Comparison of ENCODE assay signal across 8 cellular contexts in the genomic region with DNA sequence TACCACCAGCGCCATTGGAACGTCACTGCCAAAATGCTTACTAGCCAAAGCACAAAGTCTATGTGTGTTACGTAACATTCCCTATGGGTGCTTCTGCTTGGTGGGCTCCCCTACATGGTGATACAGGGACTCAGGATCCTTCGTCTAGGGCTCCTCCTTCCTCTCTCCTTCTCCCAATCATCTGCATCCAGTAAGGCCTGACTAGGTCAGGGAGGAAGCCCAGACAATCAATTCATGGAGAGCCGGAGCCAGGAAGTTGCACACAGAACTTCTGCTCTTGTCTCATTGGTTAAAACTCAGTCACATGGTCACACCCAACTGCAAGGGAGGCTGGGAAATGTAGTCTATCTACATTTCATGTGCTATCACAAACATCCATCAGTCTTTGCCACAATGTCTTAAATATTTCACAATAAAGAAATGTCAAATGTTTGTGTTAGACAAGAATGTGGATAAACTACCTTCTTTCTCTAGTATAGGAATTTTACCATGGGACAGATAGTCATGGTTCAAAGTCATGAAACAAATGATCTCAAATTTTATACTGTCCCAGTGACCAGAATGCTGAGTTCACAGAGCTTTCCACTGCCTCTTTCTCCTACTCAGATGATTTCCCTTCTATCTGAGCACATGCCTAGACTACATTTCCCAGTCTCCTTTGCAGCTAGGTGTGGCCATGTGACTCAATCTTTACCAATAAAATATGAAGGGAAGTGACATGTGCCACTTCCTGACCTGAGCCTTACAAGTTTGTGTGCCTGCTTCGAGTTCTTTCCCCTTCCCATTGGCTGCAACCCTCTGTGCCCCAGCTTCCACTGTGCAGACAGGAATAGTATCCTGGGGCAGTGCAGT. TPM values are rescaled to one million over a fixed set of nuclear protein-coding genes. Genes with fewer than 3 reads are reported as not detected.
DNase-seq lines count a peak whose midpoint lies in the region; ATAC-seq and TF ChIP-seq lines count a peak whose summit lies in the region.

No MANE protein-coding gene starts in this region.

- H3K27ac Mint-ChIP-seq in WTC11: peak overlapping the region; percentile 75

- peak overlapping the region; percentile 26; the same call in 1 of the 2 replicates for H3K4me3 Mint-ChIP-seq in WTC11

- H3K4me2 ChIP-seq in neuronal stem cell (ENCODE audit: insufficient read depth, low read length, poor library complexity, severe bottlenecking): no peak overlapping the region

- no peak for DNase-seq in Right ventricle myocardium inferior (ENCODE audit: missing footprints)
- DNase-seq in cardiac septum (ENCODE audit: low spot score): no peak
- DNase-seq in NCI-H2029 treated with DMSO at 0.1 percent for 48 hours (lab: John Stamatoyannopoulos, UW): peak; percentile 33
- peak; percentile 65 for DNase-seq in WTC11 (ENCODE audit: low spot score)
- peak; percentile 91 for DNase-seq in fibroblast of villous mesenchyme (ENCODE audit: low read depth)
- peak; percentile 61 for DNase-seq in neuronal stem cell (ENCODE audit: low spot score)
- no peak for DNase-seq in GM13977 (ENCODE audit: low spot score)

- intact Hi-C loops in Right ventricle myocardium inferior (cut with DNase I) (no loop called here), cardiac septum (cut with DNase I) (loop anchor here (10.0 kb wide), 2 partner anchors 202 to 352 kb away; no protein-coding TSS in a partner anchor)

- no peaks in the 10 kb centered on the region for H3K9me3 ChIP-seq in neuronal stem cell (replicated peaks in 1 of 2; ENCODE audit: control insufficient read depth in 2 of 2, insufficient read depth in 1 of 2, low read depth in 1 of 2, low read length in 2 of 2)

- no peak overlapping the region for H3K4ac ChIP-seq in neuronal stem cell (ENCODE audit: low read length)

- H3K23ac ChIP-seq in neuronal stem cell (ENCODE audit: low read depth, low read length, poor library complexity): no peak overlapping the region

- peaks cover 19% of the 10 kb centered on the region for H3K9me3 Mint-ChIP-seq in WTC11

- no peak overlapping the region for H3K9ac ChIP-seq in neuronal stem cell (ENCODE audit: low read depth, low read length, poor library complexity)

- H4K91ac ChIP-seq in neuronal stem cell (ENCODE audit: low read depth, low read length, poor library complexity): no peak overlapping the region

- WGBS in neuronal stem cell (ENCODE audit: extremely low coverage in 2 of 2, insufficient read length in 2 of 2, insufficient replicate concordance in 1 of 2), 2 donors: no CpG with 5 or more reads among the region's 6 CpGs

- H3K4me1 ChIP-seq in neuronal stem cell (ENCODE audit: control insufficient read depth in 2 of 2, insufficient read depth in 1 of 2, low read depth in 1 of 2, low read length in 2 of 2): peaks cover 1 to 2% of the 10 kb centered on the region in 2 donors

- POLR2A ChIA-PET in WTC11 (lab: Charles Lee): no interaction called here

- H3K18ac ChIP-seq in neuronal stem cell (ENCODE audit: low read length): no peak overlapping the region

- no peak overlapping the region for H4K8ac ChIP-seq in neuronal stem cell (ENCODE audit: low read depth, low read length)

- H2AFZ ChIP-seq in neuronal stem cell (ENCODE audit: low read length): peak overlapping the region; percentile 87

- in situ Hi-C loops in GM13977 (cut with MboI; ENCODE audit: low pct_unique_long_range_greater_than_20kb, low sequenced_read_pairs, unreplicated experiment): loop anchor here (5.0 kb wide), 1 partner anchor 49 kb away; no protein-coding TSS in a partner anchor

- no peaks in the 10 kb centered on the region for H3K79me1 ChIP-seq in neuronal stem cell (ENCODE audit: low read depth, low read length)

- H3K27me3 Mint-ChIP-seq in WTC11 (ENCODE audit: low read depth): peaks cover 8% of the 10 kb centered on the region

- H2AK5ac ChIP-seq in neuronal stem cell (ENCODE audit: low read depth, low read length): no peak overlapping the region

- CTCF ChIA-PET in WTC11 (lab: Charles Lee): interaction anchor here (0.5 to 1.4 kb wide), 3 partner anchors 51 to 219 kb away, joined by 3 to 5 read pairs (median 3); no protein-coding TSS in a partner anchor

- ATAC-seq in Right ventricle myocardium inferior: peak; percentile 79
- peak; percentile 97 for ATAC-seq in WTC11
- no peak for ATAC-seq in HG03025 (IDR thresholded peaks at IDR 0.05; ENCODE audit: low FRiP score, unreplicated experiment)

- H2BK5ac ChIP-seq in neuronal stem cell (ENCODE audit: low read length): no peak overlapping the region

- no peaks in the 10 kb centered on the region for H3K36me3 ChIP-seq in neuronal stem cell (replicated peaks in 1 of 2; ENCODE audit: control insufficient read depth in 2 of 2, insufficient read depth in 2 of 2, low read length in 2 of 2)

- H3K4me3 ChIP-seq in fibroblast of villous mesenchyme (ENCODE audit: low read depth, low read length): no peak overlapping the region
- no peak overlapping the region for H3K4me3 ChIP-seq in neuronal stem cell (ENCODE audit: low read length in 2 of 2)

- H3K27me3 ChIP-seq in neuronal stem cell (ENCODE audit: control insufficient read depth in 3 of 3, insufficient read depth in 3 of 3, low read depth in 1 of 3, low read length in 3 of 3): peaks cover 0 to 15% (median 0%) of the 10 kb centered on the region in 3 experiments

- TF ChIP-seq CTCF in WTC11 (IDR thresholded peaks at IDR 0.05) (no peak), fibroblast of villous mesenchyme (IDR thresholded peaks at IDR 0.05; ENCODE audit: insufficient read depth, low read depth, low read length) (no peak), GM13977 (IDR thresholded peaks at IDR 0.05; ENCODE audit: extremely low read depth, insufficient read depth, missing control alignments) (no peak)

- H2BK12ac ChIP-seq in neuronal stem cell (ENCODE audit: low read length): no peak overlapping the region

- H3K4me1 Mint-ChIP-seq in WTC11: peaks cover 32% of the 10 kb centered on the region

- no peak overlapping the region for H2BK120ac ChIP-seq in neuronal stem cell (ENCODE audit: low read depth, low read length)

- H2BK15ac ChIP-seq in neuronal stem cell (ENCODE audit: low read length): no peak overlapping the region

- H3K27ac ChIP-seq in neuronal stem cell (replicated peaks; ENCODE audit: low read length): no peak overlapping the region

- H3K14ac ChIP-seq in neuronal stem cell (ENCODE audit: low read length): no peak overlapping the region

- no peaks in the 10 kb centered on the region; the same call in 1 of the 2 replicates for H3K36me3 Mint-ChIP-seq in WTC11

TF ChIP-seq in WTC11, 78 proteins besides CTCF, POLR2A, EP300 and RAD21 (continues in another document):
- TF ChIP-seq MAX (CRISPR knock-in tag; IDR thresholded peaks at IDR 0.05) (no peak), USF2 (CRISPR knock-in tag; IDR thresholded peaks at IDR 0.05) (peak; percentile 94)
- TF ChIP-seq, protein P1, sequence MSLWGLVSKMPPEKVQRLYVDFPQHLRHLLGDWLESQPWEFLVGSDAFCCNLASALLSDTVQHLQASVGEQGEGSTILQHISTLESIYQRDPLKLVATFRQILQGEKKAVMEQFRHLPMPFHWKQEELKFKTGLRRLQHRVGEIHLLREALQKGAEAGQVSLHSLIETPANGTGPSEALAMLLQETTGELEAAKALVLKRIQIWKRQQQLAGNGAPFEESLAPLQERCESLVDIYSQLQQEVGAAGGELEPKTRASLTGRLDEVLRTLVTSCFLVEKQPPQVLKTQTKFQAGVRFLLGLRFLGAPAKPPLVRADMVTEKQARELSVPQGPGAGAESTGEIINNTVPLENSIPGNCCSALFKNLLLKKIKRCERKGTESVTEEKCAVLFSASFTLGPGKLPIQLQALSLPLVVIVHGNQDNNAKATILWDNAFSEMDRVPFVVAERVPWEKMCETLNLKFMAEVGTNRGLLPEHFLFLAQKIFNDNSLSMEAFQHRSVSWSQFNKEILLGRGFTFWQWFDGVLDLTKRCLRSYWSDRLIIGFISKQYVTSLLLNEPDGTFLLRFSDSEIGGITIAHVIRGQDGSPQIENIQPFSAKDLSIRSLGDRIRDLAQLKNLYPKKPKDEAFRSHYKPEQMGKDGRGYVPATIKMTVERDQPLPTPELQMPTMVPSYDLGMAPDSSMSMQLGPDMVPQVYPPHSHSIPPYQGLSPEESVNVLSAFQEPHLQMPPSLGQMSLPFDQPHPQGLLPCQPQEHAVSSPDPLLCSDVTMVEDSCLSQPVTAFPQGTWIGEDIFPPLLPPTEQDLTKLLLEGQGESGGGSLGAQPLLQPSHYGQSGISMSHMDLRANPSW (CRISPR knock-in tag; conservative IDR thresholded peaks at IDR 0.05; ENCODE audit: low read depth): no peak
- TF ChIP-seq, protein P2, sequence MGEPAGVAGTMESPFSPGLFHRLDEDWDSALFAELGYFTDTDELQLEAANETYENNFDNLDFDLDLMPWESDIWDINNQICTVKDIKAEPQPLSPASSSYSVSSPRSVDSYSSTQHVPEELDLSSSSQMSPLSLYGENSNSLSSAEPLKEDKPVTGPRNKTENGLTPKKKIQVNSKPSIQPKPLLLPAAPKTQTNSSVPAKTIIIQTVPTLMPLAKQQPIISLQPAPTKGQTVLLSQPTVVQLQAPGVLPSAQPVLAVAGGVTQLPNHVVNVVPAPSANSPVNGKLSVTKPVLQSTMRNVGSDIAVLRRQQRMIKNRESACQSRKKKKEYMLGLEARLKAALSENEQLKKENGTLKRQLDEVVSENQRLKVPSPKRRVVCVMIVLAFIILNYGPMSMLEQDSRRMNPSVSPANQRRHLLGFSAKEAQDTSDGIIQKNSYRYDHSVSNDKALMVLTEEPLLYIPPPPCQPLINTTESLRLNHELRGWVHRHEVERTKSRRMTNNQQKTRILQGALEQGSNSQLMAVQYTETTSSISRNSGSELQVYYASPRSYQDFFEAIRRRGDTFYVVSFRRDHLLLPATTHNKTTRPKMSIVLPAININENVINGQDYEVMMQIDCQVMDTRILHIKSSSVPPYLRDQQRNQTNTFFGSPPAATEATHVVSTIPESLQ (CRISPR knock-in tag; IDR thresholded peaks at IDR 0.05): no peak

RNA-seq across cellular contexts. Expression of gene KCNK15, which starts 9.3 kb away (rescaled TPM):
- total RNA-seq in Right ventricle myocardium inferior (0.32 TPM), cardiac septum (0.97 TPM), WTC11 (2021) (0.24 to 0.37 TPM (median 0.32 TPM) in 3 replicates), fibroblast of villous mesenchyme (0.32 and 1.7 TPM in 2 replicates)
- 0.08 TPM for polyA plus RNA-seq in neuronal stem cell (2013, experiment 1 of 2)
- polyA plus RNA-seq in neuronal stem cell (2013, experiment 2 of 2): 0.04 TPM

RNA-seq across cellular contexts. Expression of gene CCN5, which starts 21.2 kb away (rescaled TPM):
- total RNA-seq in Right ventricle myocardium inferior: 13.6 TPM
- 29.3 TPM for total RNA-seq in cardiac septum
- 0.16 to 0.37 TPM (median 0.23 TPM) in 3 replicates for total RNA-seq in WTC11 (2021)
- 0.32 and 1.7 TPM in 2 replicates for total RNA-seq in fibroblast of villous mesenchyme
- not detected for polyA plus RNA-seq in neuronal stem cell (2013, experiment 1 of 2)
- polyA plus RNA-seq in neuronal stem cell (2013, experiment 2 of 2): not detected

Comparison
In these comparisons a context has a peak if more than half of its experiments do, and no peak if none do; other contexts are left out.
1. DNase-seq: peak in NCI-H2029 treated with DMSO at 0.1 percent for 48 hours (single experiment), WTC11 (single experiment), fibroblast of villous mesenchyme (single experiment) and neuronal stem cell (single experiment); none in Right ventricle myocardium inferior (single experiment), cardiac septum (single experiment) and GM13977 (single experiment).